ENCODE assay signal across 8 cellular contexts in the genomic region with DNA sequence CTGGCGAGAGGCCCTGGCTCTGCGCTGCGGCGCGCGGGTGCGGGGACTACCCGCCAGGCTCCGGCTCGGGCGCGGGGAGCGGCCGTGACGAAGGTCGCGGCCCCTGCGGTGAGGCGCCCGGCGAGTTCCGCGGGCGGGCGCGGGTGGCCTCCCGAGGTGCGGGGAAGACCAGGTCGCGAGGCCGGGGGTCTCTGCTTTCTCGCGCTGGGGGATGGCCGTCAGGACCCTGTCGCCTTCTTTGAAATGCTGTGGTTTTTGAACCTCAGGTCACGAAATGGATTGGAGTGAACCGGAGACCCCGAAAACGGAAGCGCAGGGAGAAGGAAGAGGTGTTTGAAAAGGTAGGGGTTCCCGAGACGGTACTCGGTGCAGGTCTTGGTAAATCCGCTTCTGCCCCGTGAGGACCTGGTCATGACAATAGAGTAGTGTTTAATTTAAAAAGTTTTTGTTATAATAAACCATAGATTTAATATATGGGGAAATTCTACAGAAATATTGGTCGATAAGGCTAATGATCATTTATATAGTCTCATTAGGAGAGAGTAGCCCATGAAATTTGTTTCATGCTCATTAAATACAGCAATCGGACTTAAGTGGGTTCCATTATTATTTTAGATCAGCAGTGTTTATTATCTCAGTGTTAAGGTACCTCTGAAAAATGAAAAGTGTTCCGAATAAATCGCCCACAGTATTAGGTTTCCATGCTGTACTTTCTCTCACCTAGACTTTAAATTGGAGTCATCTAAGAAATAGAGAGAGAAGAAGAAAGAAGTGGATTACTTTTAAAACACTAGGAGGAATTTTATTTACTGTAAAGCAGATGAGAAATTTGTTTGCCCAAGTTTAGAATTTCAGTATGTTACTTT.
DNase-seq lines count a peak whose midpoint lies in the region; ATAC-seq, FAIRE-seq and TF ChIP-seq lines count a peak whose summit lies in the region.

No MANE protein-coding gene starts in this region.

- H3K27ac Mint-ChIP-seq in activated naive CD8-positive, alpha-beta T cell treated with anti-CD3 and anti-CD28 coated beads, Interleukin-2, amount 10 ng/mL, durations not matched to agents 7 days and 5 days: no peak overlapping the region

- peak overlapping the region; percentile 96 to 98 for H3K27ac ChIP-seq in kidney (ENCODE audit: low read depth in 2 of 2, low read length in 2 of 2)
- peak overlapping the region; percentile 99 for H3K27ac ChIP-seq in suprapubic skin

- peak; percentile 37 for ATAC-seq in HG02852 (IDR thresholded peaks at IDR 0.05; ENCODE audit: unreplicated experiment)
- no peak for ATAC-seq in activated naive CD8-positive, alpha-beta T cell treated with anti-CD3 and anti-CD28 coated beads, Interleukin-2, amount 10 ng/mL, durations not matched to agents 7 days and 5 days (ENCODE audit: low read depth)

- H3K9me3 Mint-ChIP-seq in activated naive CD8-positive, alpha-beta T cell treated with anti-CD3 and anti-CD28 coated beads, Interleukin-2, amount 10 ng/mL, durations not matched to agents 7 days and 5 days: no peaks in the 10 kb centered on the region

- H3K36me3 ChIP-seq in kidney (ENCODE audit: control insufficient read depth in 1 of 2, insufficient read depth in 2 of 2, low read length in 2 of 2) (peaks cover 2 to 4% of the 10 kb centered on the region in 2 donors), suprapubic skin (no peaks in the 10 kb centered on the region)

- WGBS in suprapubic skin: 2% methylated on average over 48 of the region's 49 CpGs

- intact Hi-C loops in kidney (cut with DNase I): no loop called here

- DNase-seq in ELR (ENCODE audit: low read depth): peak; percentile 18
- DNase-seq in activated naive CD8-positive, alpha-beta T cell treated with anti-CD3 and anti-CD28 coated beads, Interleukin-2, amount 10 ng/mL, durations not matched to agents 7 days and 5 days: no peak
- no peak for DNase-seq in kidney
- no peak for DNase-seq in suprapubic skin (ENCODE audit: low spot score in 2 of 2)
- DNase-seq in iPS-NIHi11 (ENCODE audit: low spot score): no peak
- no peak for DNase-seq in RKO (ENCODE audit: low spot score)
- no peak for DNase-seq in DMS114 treated with DMSO at 0.1 percent for 48 hours (lab: John Stamatoyannopoulos, UW; ENCODE audit: unreplicated experiment)

- H3K27me3 Mint-ChIP-seq in activated naive CD8-positive, alpha-beta T cell treated with anti-CD3 and anti-CD28 coated beads, Interleukin-2, amount 10 ng/mL, durations not matched to agents 7 days and 5 days: peaks cover 45% of the 10 kb centered on the region

- no peaks in the 10 kb centered on the region for H3K36me3 Mint-ChIP-seq in activated naive CD8-positive, alpha-beta T cell treated with anti-CD3 and anti-CD28 coated beads, Interleukin-2, amount 10 ng/mL, durations not matched to agents 7 days and 5 days

- FAIRE-seq in kidney (lab: Jason Lieb, UNC): no peak

- no peak for TF ChIP-seq EP300 in suprapubic skin (IDR thresholded peaks at IDR 0.05)

- no peaks in the 10 kb centered on the region for H3K27me3 ChIP-seq in suprapubic skin

- TF ChIP-seq CTCF in kidney (IDR thresholded peaks at IDR 0.05; ENCODE audit: borderline replicate concordance, extremely low read depth, insufficient read depth): no peak
- TF ChIP-seq CTCF in suprapubic skin (IDR thresholded peaks at IDR 0.05): no peak

- H3K4me1 ChIP-seq in kidney (ENCODE audit: control insufficient read depth in 1 of 2, insufficient read depth in 1 of 2, low read depth in 1 of 2, low read length in 2 of 2): peaks cover 8 to 26% of the 10 kb centered on the region in 2 donors
- peaks cover 51% of the 10 kb centered on the region for H3K4me1 ChIP-seq in suprapubic skin

- peak overlapping the region; percentile 93 to 96 for H3K9ac ChIP-seq in kidney (ENCODE audit: low read length in 2 of 2)

- H3K4me3 Mint-ChIP-seq in activated naive CD8-positive, alpha-beta T cell treated with anti-CD3 and anti-CD28 coated beads, Interleukin-2, amount 10 ng/mL, durations not matched to agents 7 days and 5 days: peak overlapping the region; percentile 64

- POLR2A ChIA-PET in activated naive CD8-positive, alpha-beta T cell treated with anti-CD3 and anti-CD28 coated beads, Interleukin-2, amount 10 ng/mL, durations not matched to agents 7 days and 5 days (lab: Charles Lee): no interaction called here

- no peak for TF ChIP-seq POLR2A in suprapubic skin (IDR thresholded peaks at IDR 0.05)

- H3K9me3 ChIP-seq in kidney (ENCODE audit: control insufficient read depth in 1 of 2, low read length in 2 of 2) (no peaks in the 10 kb centered on the region), suprapubic skin (no peaks in the 10 kb centered on the region)

- peak overlapping the region; percentile 79 to 84 for H3K4me3 ChIP-seq in kidney (ENCODE audit: low read length in 2 of 2)
- peak overlapping the region; percentile 83 for H3K4me3 ChIP-seq in suprapubic skin

- H3K4me1 Mint-ChIP-seq in activated naive CD8-positive, alpha-beta T cell treated with anti-CD3 and anti-CD28 coated beads, Interleukin-2, amount 10 ng/mL, durations not matched to agents 7 days and 5 days: peaks cover 5% of the 10 kb centered on the region
